12 cellular contexts compared by ENCODE assay signal in genomic region chr3:123060054-123060453, GRCh38. TPM values are rescaled to one million over a fixed set of nuclear protein-coding genes. Genes with fewer than 3 reads are reported as not detected.
"Had no signal": no experiment of that assay in that cellular context is flagged by ENCODE, and none has a peak within 500 bp of the region (broad histone marks: within the 10 kb centered on the region; RNA-seq: fewer than 3 reads in every experiment).

No MANE protein-coding gene starts in this region.

- ATAC-seq: GM23338, HCT116 had no signal

- DNase-seq: GM23248, GOT3, H7, H9, HCEC 1CT, HFFc6 had no signal

- H3K4me1 ChIP-seq: HAP-1 had no signal

- H3K9me3 ChIP-seq: HAP-1 had no signal

- H3K9ac ChIP-seq: GM23248 had no signal

- H3K4me2 ChIP-seq: GM23338 had no signal

- H3K36me3 ChIP-seq: HAP-1 had no signal

- FAIRE-seq: H1, H54 had no signal

- H2AFZ ChIP-seq: GM23248, GM23338 had no signal

- H3K27ac ChIP-seq: GM23248 had no signal

- H3K4me3 ChIP-seq: GM23248, GM23338, HAP-1 had no signal

RNA-seq across cellular contexts. Expression of gene SEMA5B, which starts 32.5 kb away (rescaled TPM):
- total RNA-seq: GM23248, H4, HFFc6 had no signal
- polyA plus RNA-seq: GM23248 had no signal
